1 cellular context compared by ENCODE assay signal in genomic region chr4:70863099-70863790, GRCh38.
TF ChIP-seq lines count a peak whose summit lies in the region.

No MANE protein-coding gene starts in this region.

TF ChIP-seq in GM12878, 131 proteins besides CTCF, POLR2A, EP300 and RAD21 (continued from another document):
- no peak for TF ChIP-seq USF2 (IDR thresholded peaks at IDR 0.05; ENCODE audit: borderline replicate concordance, low read depth, low read length)
- TF ChIP-seq WRNIP1 (IDR thresholded peaks at IDR 0.05; ENCODE audit: borderline replicate concordance, low read depth, low read length) = no peak
- TF ChIP-seq SKIL (IDR thresholded peaks at IDR 0.05; ENCODE audit: low read depth, poor library complexity, severe bottlenecking) = peak; percentile 32
- no peak for TF ChIP-seq SIN3A (IDR thresholded peaks at IDR 0.05; ENCODE audit: low read depth, low read length)
- TF ChIP-seq FOXM1 (IDR thresholded peaks at IDR 0.05; ENCODE audit: low read depth, low read length) = peak; percentile 73; the same call in 1 of the 2 replicates
- TF ChIP-seq PKNOX1 (IDR thresholded peaks at IDR 0.05) = peak; percentile 7; the same call in 1 of the 2 replicates
